ENCODE assay signal across 2 cellular contexts in the genomic region with DNA sequence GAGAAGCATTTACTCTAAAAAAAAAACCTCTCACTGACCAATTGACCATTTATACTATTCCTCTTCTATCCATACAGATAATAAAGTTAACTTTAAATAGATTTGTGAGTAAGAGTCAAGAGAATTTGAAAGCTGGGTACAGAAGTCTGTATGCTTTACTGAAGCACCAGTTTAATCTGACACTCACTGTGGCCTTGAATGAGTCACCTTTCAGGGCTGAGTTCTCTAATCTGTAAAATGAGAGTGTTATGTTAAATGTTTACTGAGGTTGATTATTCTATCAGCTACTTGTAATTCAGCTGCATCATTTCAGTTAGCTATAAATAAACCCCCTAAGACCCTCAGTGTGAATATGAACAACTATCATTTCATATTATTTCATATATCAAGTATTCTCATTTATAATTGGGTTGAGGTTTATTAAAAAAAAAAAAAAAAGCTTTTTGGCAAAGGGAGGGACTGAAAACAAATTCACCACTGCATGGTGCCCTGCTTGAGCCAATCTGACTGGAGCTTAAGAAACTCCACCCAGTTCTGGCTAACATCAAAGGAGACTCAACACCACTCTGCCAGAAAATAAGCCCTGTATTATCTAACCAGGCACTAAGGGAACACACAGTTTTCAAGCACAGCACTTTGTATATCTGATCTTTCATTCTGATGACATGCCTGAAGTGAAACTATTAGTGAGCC.
TF ChIP-seq lines count a peak whose summit lies in the region.

No MANE protein-coding gene starts in this region.

TF ChIP-seq in GM23338, 12 proteins besides CTCF, POLR2A, EP300 and RAD21 (continued from another document):
- TF ChIP-seq, protein P1, sequence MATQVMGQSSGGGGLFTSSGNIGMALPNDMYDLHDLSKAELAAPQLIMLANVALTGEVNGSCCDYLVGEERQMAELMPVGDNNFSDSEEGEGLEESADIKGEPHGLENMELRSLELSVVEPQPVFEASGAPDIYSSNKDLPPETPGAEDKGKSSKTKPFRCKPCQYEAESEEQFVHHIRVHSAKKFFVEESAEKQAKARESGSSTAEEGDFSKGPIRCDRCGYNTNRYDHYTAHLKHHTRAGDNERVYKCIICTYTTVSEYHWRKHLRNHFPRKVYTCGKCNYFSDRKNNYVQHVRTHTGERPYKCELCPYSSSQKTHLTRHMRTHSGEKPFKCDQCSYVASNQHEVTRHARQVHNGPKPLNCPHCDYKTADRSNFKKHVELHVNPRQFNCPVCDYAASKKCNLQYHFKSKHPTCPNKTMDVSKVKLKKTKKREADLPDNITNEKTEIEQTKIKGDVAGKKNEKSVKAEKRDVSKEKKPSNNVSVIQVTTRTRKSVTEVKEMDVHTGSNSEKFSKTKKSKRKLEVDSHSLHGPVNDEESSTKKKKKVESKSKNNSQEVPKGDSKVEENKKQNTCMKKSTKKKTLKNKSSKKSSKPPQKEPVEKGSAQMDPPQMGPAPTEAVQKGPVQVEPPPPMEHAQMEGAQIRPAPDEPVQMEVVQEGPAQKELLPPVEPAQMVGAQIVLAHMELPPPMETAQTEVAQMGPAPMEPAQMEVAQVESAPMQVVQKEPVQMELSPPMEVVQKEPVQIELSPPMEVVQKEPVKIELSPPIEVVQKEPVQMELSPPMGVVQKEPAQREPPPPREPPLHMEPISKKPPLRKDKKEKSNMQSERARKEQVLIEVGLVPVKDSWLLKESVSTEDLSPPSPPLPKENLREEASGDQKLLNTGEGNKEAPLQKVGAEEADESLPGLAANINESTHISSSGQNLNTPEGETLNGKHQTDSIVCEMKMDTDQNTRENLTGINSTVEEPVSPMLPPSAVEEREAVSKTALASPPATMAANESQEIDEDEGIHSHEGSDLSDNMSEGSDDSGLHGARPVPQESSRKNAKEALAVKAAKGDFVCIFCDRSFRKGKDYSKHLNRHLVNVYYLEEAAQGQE (IDR thresholded peaks at IDR 0.05; ENCODE audit: unreplicated experiment): no peak
- TF ChIP-seq POLR2AphosphoS5 (IDR thresholded peaks at IDR 0.05; ENCODE audit: low read depth) (no peak), ZNF331 (CRISPR knock-in tag; IDR thresholded peaks at IDR 0.05; ENCODE audit: low read depth) (no peak), NANOG (IDR thresholded peaks at IDR 0.05; ENCODE audit: borderline replicate concordance) (no peak), JUNB (IDR thresholded peaks at IDR 0.05; ENCODE audit: unreplicated experiment) (no peak), ZNF114 (CRISPR knock-in tag; IDR thresholded peaks at IDR 0.05) (no peak), STAT1 (IDR thresholded peaks at IDR 0.05; ENCODE audit: unreplicated experiment) (no peak), CREB1 (CRISPR knock-in tag; IDR thresholded peaks at IDR 0.05; ENCODE audit: low read depth) (no peak)
- TF ChIP-seq, protein P2, sequence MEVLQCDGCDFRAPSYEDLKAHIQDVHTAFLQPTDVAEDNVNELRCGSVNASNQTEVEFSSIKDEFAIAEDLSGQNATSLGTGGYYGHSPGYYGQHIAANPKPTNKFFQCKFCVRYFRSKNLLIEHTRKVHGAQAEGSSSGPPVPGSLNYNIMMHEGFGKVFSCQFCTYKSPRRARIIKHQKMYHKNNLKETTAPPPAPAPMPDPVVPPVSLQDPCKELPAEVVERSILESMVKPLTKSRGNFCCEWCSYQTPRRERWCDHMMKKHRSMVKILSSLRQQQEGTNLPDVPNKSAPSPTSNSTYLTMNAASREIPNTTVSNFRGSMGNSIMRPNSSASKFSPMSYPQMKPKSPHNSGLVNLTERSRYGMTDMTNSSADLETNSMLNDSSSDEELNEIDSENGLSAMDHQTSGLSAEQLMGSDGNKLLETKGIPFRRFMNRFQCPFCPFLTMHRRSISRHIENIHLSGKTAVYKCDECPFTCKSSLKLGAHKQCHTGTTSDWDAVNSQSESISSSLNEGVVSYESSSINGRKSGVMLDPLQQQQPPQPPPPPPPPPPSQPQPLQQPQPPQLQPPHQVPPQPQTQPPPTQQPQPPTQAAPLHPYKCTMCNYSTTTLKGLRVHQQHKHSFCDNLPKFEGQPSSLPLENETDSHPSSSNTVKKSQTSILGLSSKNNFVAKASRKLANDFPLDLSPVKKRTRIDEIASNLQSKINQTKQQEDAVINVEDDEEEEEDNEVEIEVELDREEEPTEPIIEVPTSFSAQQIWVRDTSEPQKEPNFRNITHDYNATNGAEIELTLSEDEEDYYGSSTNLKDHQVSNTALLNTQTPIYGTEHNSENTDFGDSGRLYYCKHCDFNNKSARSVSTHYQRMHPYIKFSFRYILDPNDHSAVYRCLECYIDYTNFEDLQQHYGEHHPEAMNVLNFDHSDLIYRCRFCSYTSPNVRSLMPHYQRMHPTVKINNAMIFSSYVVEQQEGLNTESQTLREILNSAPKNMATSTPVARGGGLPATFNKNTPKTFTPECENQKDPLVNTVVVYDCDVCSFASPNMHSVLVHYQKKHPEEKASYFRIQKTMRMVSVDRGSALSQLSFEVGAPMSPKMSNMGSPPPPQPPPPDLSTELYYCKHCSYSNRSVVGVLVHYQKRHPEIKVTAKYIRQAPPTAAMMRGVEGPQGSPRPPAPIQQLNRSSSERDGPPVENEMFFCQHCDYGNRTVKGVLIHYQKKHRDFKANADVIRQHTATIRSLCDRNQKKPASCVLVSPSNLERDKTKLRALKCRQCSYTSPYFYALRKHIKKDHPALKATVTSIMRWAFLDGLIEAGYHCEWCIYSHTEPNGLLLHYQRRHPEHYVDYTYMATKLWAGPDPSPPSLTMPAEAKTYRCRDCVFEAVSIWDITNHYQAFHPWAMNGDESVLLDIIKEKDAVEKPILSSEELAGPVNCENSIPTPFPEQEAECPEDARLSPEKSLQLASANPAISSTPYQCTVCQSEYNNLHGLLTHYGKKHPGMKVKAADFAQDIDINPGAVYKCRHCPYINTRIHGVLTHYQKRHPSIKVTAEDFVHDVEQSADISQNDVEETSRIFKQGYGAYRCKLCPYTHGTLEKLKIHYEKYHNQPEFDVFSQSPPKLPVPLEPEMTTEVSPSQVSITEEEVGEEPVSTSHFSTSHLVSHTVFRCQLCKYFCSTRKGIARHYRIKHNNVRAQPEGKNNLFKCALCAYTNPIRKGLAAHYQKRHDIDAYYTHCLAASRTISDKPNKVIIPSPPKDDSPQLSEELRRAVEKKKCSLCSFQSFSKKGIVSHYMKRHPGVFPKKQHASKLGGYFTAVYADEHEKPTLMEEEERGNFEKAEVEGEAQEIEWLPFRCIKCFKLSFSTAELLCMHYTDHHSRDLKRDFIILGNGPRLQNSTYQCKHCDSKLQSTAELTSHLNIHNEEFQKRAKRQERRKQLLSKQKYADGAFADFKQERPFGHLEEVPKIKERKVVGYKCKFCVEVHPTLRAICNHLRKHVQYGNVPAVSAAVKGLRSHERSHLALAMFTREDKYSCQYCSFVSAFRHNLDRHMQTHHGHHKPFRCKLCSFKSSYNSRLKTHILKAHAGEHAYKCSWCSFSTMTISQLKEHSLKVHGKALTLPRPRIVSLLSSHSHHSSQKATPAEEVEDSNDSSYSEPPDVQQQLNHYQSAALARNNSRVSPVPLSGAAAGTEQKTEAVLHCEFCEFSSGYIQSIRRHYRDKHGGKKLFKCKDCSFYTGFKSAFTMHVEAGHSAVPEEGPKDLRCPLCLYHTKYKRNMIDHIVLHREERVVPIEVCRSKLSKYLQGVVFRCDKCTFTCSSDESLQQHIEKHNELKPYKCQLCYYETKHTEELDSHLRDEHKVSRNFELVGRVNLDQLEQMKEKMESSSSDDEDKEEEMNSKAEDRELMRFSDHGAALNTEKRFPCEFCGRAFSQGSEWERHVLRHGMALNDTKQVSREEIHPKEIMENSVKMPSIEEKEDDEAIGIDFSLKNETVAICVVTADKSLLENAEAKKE (CRISPR knock-in tag; IDR thresholded peaks at IDR 0.05): no peak

TF ChIP-seq in WTC11, 78 proteins besides CTCF, POLR2A, EP300 and RAD21 (continued from another document):
- TF ChIP-seq, protein P3, sequence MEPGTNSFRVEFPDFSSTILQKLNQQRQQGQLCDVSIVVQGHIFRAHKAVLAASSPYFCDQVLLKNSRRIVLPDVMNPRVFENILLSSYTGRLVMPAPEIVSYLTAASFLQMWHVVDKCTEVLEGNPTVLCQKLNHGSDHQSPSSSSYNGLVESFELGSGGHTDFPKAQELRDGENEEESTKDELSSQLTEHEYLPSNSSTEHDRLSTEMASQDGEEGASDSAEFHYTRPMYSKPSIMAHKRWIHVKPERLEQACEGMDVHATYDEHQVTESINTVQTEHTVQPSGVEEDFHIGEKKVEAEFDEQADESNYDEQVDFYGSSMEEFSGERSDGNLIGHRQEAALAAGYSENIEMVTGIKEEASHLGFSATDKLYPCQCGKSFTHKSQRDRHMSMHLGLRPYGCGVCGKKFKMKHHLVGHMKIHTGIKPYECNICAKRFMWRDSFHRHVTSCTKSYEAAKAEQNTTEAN (CRISPR knock-in tag; IDR thresholded peaks at IDR 0.05): no peak
- TF ChIP-seq, protein P4, sequence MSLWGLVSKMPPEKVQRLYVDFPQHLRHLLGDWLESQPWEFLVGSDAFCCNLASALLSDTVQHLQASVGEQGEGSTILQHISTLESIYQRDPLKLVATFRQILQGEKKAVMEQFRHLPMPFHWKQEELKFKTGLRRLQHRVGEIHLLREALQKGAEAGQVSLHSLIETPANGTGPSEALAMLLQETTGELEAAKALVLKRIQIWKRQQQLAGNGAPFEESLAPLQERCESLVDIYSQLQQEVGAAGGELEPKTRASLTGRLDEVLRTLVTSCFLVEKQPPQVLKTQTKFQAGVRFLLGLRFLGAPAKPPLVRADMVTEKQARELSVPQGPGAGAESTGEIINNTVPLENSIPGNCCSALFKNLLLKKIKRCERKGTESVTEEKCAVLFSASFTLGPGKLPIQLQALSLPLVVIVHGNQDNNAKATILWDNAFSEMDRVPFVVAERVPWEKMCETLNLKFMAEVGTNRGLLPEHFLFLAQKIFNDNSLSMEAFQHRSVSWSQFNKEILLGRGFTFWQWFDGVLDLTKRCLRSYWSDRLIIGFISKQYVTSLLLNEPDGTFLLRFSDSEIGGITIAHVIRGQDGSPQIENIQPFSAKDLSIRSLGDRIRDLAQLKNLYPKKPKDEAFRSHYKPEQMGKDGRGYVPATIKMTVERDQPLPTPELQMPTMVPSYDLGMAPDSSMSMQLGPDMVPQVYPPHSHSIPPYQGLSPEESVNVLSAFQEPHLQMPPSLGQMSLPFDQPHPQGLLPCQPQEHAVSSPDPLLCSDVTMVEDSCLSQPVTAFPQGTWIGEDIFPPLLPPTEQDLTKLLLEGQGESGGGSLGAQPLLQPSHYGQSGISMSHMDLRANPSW (CRISPR knock-in tag; conservative IDR thresholded peaks at IDR 0.05; ENCODE audit: low read depth): no peak
- TF ChIP-seq TP53 (CRISPR knock-in tag; IDR thresholded peaks at IDR 0.05): no peak
- no peak for TF ChIP-seq MYBL2 (CRISPR knock-in tag; IDR thresholded peaks at IDR 0.05)
- TF ChIP-seq ZNF416 (CRISPR knock-in tag; IDR thresholded peaks at IDR 0.05): no peak
